Comparison of ENCODE assay signal across 22 cellular contexts in the genomic region with DNA sequence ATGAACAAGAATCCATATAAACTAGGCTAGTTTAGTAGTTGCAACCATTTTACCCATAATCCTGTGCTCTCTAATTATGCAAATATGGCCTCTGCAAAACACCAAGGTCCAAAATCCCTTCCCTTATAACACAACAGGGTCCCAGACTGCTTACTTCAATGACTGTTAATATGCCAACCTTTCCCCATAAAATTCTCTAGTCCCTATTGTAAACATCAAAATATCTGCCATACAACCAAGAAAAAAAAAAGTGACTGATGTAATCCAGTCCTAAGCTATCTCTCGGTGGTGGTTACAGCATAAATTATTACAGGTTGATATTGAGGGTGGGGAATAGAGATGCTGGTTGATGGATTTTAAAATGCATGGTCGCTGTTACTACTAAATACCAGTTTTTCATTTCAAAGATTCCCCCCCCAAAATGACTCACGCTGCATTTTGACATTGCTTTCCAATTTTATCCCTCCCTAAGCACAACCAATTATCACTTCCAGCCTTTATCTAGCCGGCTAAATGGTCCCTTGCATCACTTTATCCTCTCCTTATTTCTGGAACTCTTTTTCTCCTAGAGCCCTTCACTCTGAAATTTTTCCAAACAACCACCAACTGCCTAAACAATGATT. TPM values are rescaled to one million over a fixed set of nuclear protein-coding genes. Genes with fewer than 3 reads are reported as not detected.
A peak's percentile ranks its signal among the peaks of the same experiment; 100 is the strongest.
DNase-seq lines count a peak whose midpoint lies in the region; ATAC-seq, FAIRE-seq and TF ChIP-seq lines count a peak whose summit lies in the region.
"Had no signal": no experiment of that assay in that cellular context is flagged by ENCODE, and none has a peak within 500 bp of the region (broad histone marks: within the 10 kb centered on the region; RNA-seq: fewer than 3 reads in every experiment).

No MANE protein-coding gene starts in this region.

- H2AFZ ChIP-seq in astrocyte (ENCODE audit: low read depth, low read length) = no peak overlapping the region
- H2AFZ ChIP-seq: parathyroid adenoma had no signal

- peaks cover 100% of the 10 kb centered on the region for H3K79me2 ChIP-seq in astrocyte (ENCODE audit: insufficient read depth, low read length)
- no peaks in the 10 kb centered on the region for H3K79me2 ChIP-seq in mesendoderm (ENCODE audit: control insufficient read depth, insufficient read depth, low read length)
- H3K79me2 ChIP-seq: parathyroid adenoma had no signal

- H3K9me3 ChIP-seq in KOPT-K1 (ENCODE audit: insufficient read depth, low read length, poor library complexity, severe bottlenecking) (no peaks in the 10 kb centered on the region), astrocyte (ENCODE audit: insufficient read depth, low read depth, low read length) (no peaks in the 10 kb centered on the region), tibial nerve (no peaks in the 10 kb centered on the region), tibial artery (no peaks in the 10 kb centered on the region)
- H3K9me3 ChIP-seq: esophagus muscularis mucosa, right lobe of liver had no signal

- no peak for DNase-seq in astrocyte (ENCODE audit: low read depth)
- DNase-seq in mesendoderm = peak; percentile 31
- DNase-seq in tibial nerve (ENCODE audit: low spot score in 2 of 2) = no peak
- DNase-seq in effector CD8-positive, alpha-beta T cell (lab: John Stamatoyannopoulos, UW) = no peak
- DNase-seq in tibial artery = no peak
- DNase-seq: activated CD4-positive, alpha-beta T cell treated with anti-CD3 and anti-CD28 coated beads for 1 hour; activated CD8-positive, alpha-beta memory T cell treated with anti-CD3 and anti-CD28 coated beads for 24 hours; activated naive CD4-positive, alpha-beta T cell treated with anti-CD3 and anti-CD28 coated beads for 36 hours; activated T-cell treated with anti-CD3 and anti-CD28 coated beads, Interleukin-2, amount 50 U/mL, for 4 hours; anterior cingulate cortex; CD4-positive, alpha-beta T cell; cerebellar nuclear complex; effector memory CD8-positive, alpha-beta T cell; H9; naive thymus-derived CD8-positive, alpha-beta T cell; right lobe of liver had no signal

- H3K4me3 Mint-ChIP-seq in astrocyte (ENCODE audit: unreplicated experiment) = no peak overlapping the region
- H3K4me3 Mint-ChIP-seq: activated naive CD4-positive, alpha-beta T cell treated with anti-CD3 and anti-CD28 coated beads for 36 hours; activated T-cell treated with anti-CD3 and anti-CD28 coated beads, Interleukin-2, amount 50 U/mL, for 4 hours; effector memory CD8-positive, alpha-beta T cell had no signal

- no peaks in the 10 kb centered on the region for H3K9me3 Mint-ChIP-seq in astrocyte (ENCODE audit: unreplicated experiment)
- H3K9me3 Mint-ChIP-seq: activated naive CD4-positive, alpha-beta T cell treated with anti-CD3 and anti-CD28 coated beads for 36 hours; activated T-cell treated with anti-CD3 and anti-CD28 coated beads, Interleukin-2, amount 50 U/mL, for 4 hours; CD4-positive, alpha-beta T cell; effector memory CD8-positive, alpha-beta T cell; H9; naive thymus-derived CD8-positive, alpha-beta T cell had no signal

- H3K79me1 ChIP-seq in mesendoderm (ENCODE audit: low read length) = peaks cover 2% of the 10 kb centered on the region

- no peak overlapping the region for H3K4ac ChIP-seq in mesendoderm (ENCODE audit: low read depth, low read length)

- no peaks in the 10 kb centered on the region for H3K27me3 ChIP-seq in astrocyte (ENCODE audit: insufficient read depth, low read length)
- H3K27me3 ChIP-seq in mesendoderm (ENCODE audit: insufficient read depth, low read length, poor library complexity) = no peaks in the 10 kb centered on the region
- H3K27me3 ChIP-seq in tibial nerve = no peaks in the 10 kb centered on the region
- H3K27me3 ChIP-seq in tibial artery = no peaks in the 10 kb centered on the region
- H3K27me3 ChIP-seq: esophagus muscularis mucosa, right lobe of liver had no signal

- H3K9ac ChIP-seq in astrocyte (ENCODE audit: low read length) (peak overlapping the region; percentile 5), mesendoderm (ENCODE audit: low read length) (no peak overlapping the region)
- H3K9ac ChIP-seq: parathyroid adenoma had no signal

- H3K23ac ChIP-seq in mesendoderm (ENCODE audit: low read length) = no peak overlapping the region

- H2AK5ac ChIP-seq in mesendoderm (ENCODE audit: low read length) = no peak overlapping the region

- H3K36me3 ChIP-seq in KOPT-K1 (ENCODE audit: insufficient read depth, low read length) (no peaks in the 10 kb centered on the region), astrocyte (ENCODE audit: insufficient read depth, low read length) (no peaks in the 10 kb centered on the region), mesendoderm (ENCODE audit: control insufficient read depth, insufficient read depth, low read length) (no peaks in the 10 kb centered on the region), tibial nerve (no peaks in the 10 kb centered on the region), tibial artery (no peaks in the 10 kb centered on the region)
- H3K36me3 ChIP-seq: esophagus muscularis mucosa, right lobe of liver had no signal

- H3K4me2 ChIP-seq in astrocyte (ENCODE audit: low read length) (peak overlapping the region; percentile 64), mesendoderm (ENCODE audit: low read length) (no peak overlapping the region)

- peak overlapping the region; percentile 57 for H3K27ac ChIP-seq in KOPT-K1 (ENCODE audit: low read depth, low read length, poor library complexity, severe bottlenecking)
- H3K27ac ChIP-seq in astrocyte (ENCODE audit: low read depth, low read length) = no peak overlapping the region
- no peak overlapping the region for H3K27ac ChIP-seq in mesendoderm (ENCODE audit: low read depth, low read length)
- peak overlapping the region in 3 of 4 donors; percentile 49 to 86 (median 58) for H3K27ac ChIP-seq in tibial nerve
- H3K27ac ChIP-seq in tibial artery = no peak overlapping the region
- H3K27ac ChIP-seq: esophagus muscularis mucosa, parathyroid adenoma, right lobe of liver had no signal

- no CpG with 5 or more reads among the region's 4 CpGs for WGBS in mesendoderm (ENCODE audit: extremely low coverage, insufficient coverage, low lambda C conversion rate)
- WGBS in tibial nerve, 2 donors = 48 to 49% methylated on average over 4 of the region's 4 CpGs

- peaks cover 62% of the 10 kb centered on the region for H3K4me1 ChIP-seq in astrocyte (ENCODE audit: insufficient read depth, low read length)
- H3K4me1 ChIP-seq in mesendoderm (ENCODE audit: control insufficient read depth, low read depth, low read length) = peaks cover 2% of the 10 kb centered on the region
- peaks cover 0 to 25% (median 12%) of the 10 kb centered on the region in 4 donors for H3K4me1 ChIP-seq in tibial nerve
- no peaks in the 10 kb centered on the region for H3K4me1 ChIP-seq in tibial artery
- H3K4me1 ChIP-seq: parathyroid adenoma, right lobe of liver had no signal

- TF ChIP-seq CTCF in astrocyte (IDR thresholded peaks at IDR 0.05; ENCODE audit: insufficient read depth, low read depth, low read length) (no peak), tibial nerve (IDR thresholded peaks at IDR 0.05) (no peak), tibial artery (IDR thresholded peaks at IDR 0.05) (no peak)

- peaks cover 83% of the 10 kb centered on the region for H4K20me1 ChIP-seq in astrocyte (ENCODE audit: insufficient read depth, low read length)

- H4K5ac ChIP-seq in mesendoderm (ENCODE audit: low read length) = no peak overlapping the region

- no peak for FAIRE-seq in astrocyte (lab: Jason Lieb, UNC)
- FAIRE-seq: GM18507 had no signal

- no peak overlapping the region for H2BK5ac ChIP-seq in mesendoderm (ENCODE audit: low read length)

- no peak for ATAC-seq in GM21825 (IDR thresholded peaks at IDR 0.05; ENCODE audit: unreplicated experiment)
- ATAC-seq: effector memory CD8-positive, alpha-beta T cell; right lobe of liver had no signal

- H3K4me1 Mint-ChIP-seq in astrocyte (ENCODE audit: low read depth, unreplicated experiment) = peaks cover 59% of the 10 kb centered on the region

- H2BK15ac ChIP-seq in mesendoderm (replicated peaks; ENCODE audit: low read depth) = no peak overlapping the region

- no peaks in the 10 kb centered on the region for H3K27me3 Mint-ChIP-seq in astrocyte (ENCODE audit: low read depth, unreplicated experiment)
- H3K27me3 Mint-ChIP-seq: CD4-positive, alpha-beta T cell; effector memory CD8-positive, alpha-beta T cell; naive thymus-derived CD8-positive, alpha-beta T cell had no signal

- TF ChIP-seq EP300 in tibial nerve (IDR thresholded peaks at IDR 0.05) = no peak

- no peak overlapping the region for H2BK120ac ChIP-seq in mesendoderm (ENCODE audit: low read depth, low read length)

- H3K4me3 ChIP-seq in astrocyte (ENCODE audit: insufficient read depth, low read depth, low read length) (no peak overlapping the region), mesendoderm (ENCODE audit: low read length) (no peak overlapping the region), tibial nerve (no peak overlapping the region), tibial artery (no peak overlapping the region)
- H3K4me3 ChIP-seq: esophagus muscularis mucosa, right lobe of liver had no signal

- H4K8ac ChIP-seq in mesendoderm (ENCODE audit: low read depth, low read length) = no peak overlapping the region

- no peak for TF ChIP-seq POLR2A in tibial nerve (IDR thresholded peaks at IDR 0.05)

- no peak overlapping the region for H3K56ac ChIP-seq in mesendoderm (ENCODE audit: low read length)

- intact Hi-C loops in tibial artery (cut with DNase I; ENCODE audit: low total_unique reads) = no loop called here

- no peak overlapping the region for H3K18ac ChIP-seq in mesendoderm (ENCODE audit: low read length)

- H3K36me3 Mint-ChIP-seq in astrocyte (ENCODE audit: low read depth, unreplicated experiment) = peaks cover 8% of the 10 kb centered on the region

- peak overlapping the region; percentile 31 for H3K27ac Mint-ChIP-seq in astrocyte (ENCODE audit: unreplicated experiment)
- H3K27ac Mint-ChIP-seq: activated naive CD4-positive, alpha-beta T cell treated with anti-CD3 and anti-CD28 coated beads for 36 hours; CD4-positive, alpha-beta T cell had no signal

RNA-seq across cellular contexts. Expression of a gene that starts 44.8 kb away (rescaled TPM):
- 61.4 and 69.0 TPM in 2 replicates for total RNA-seq in astrocyte
- polyA plus RNA-seq in mesendoderm (2013, experiment 1 of 2) = 5.9 TPM
- polyA plus RNA-seq in mesendoderm (2013, experiment 2 of 2) = 6.0 TPM
- total RNA-seq in tibial nerve = 10 to 100 TPM; 15.3 to 30.8 (median 25.6) TPM
- total RNA-seq: G401 had no signal

Comparison
In these comparisons a context has a peak if more than half of its experiments do, and no peak if none do; other contexts are left out.
1. H3K27ac ChIP-seq: peak in KOPT-K1 (single experiment) and tibial nerve (3 of 4); none in astrocyte (single experiment), mesendoderm (single experiment) and tibial artery (0 of 2).